In genomic region chr11:64459016-64459415, GRCh38 we compare ENCODE assay signal across 35 cellular contexts.
DNase-seq lines count a peak whose midpoint lies in the region; ATAC-seq and TF ChIP-seq lines count a peak whose summit lies in the region.
"Had no signal": no experiment of that assay in that cellular context is flagged by ENCODE, and none has a peak within 500 bp of the region (broad histone marks: within the 10 kb centered on the region; RNA-seq: fewer than 3 reads in every experiment).

No MANE protein-coding gene starts in this region.

- H3K4me3 Mint-ChIP-seq in glutamatergic neuron (ENCODE audit: unreplicated experiment), result no peak overlapping the region
- H3K4me3 Mint-ChIP-seq: activated CD4-positive, alpha-beta T cell treated with anti-CD3 and anti-CD28 coated beads for 36 hours; activated CD8-positive, alpha-beta T cell treated with anti-CD3 and anti-CD28 coated beads for 36 hours; activated naive CD8-positive, alpha-beta T cell treated with anti-CD3 and anti-CD28 coated beads for 36 hours; central memory CD8-positive, alpha-beta T cell; neural crest cell; stimulated activated naive CD8-positive, alpha-beta T cell treated with anti-CD3 and anti-CD28 coated beads, Interleukin-15, amount 100 ng/mL, for 72 hours had no signal

- no peak overlapping the region for H2AFZ ChIP-seq in IMR-90 (replicated peaks; ENCODE audit: low read length, poor library complexity)

- peak; percentile 35 for ATAC-seq in IMR-90 (ENCODE audit: low read depth)
- ATAC-seq: activated CD4-positive, alpha-beta T cell treated with anti-CD3 and anti-CD28 coated beads for 36 hours; activated CD8-positive, alpha-beta T cell treated with anti-CD3 and anti-CD28 coated beads for 36 hours; foreskin keratinocyte; heart left ventricle; left cardiac atrium; pancreas; stimulated activated naive CD8-positive, alpha-beta T cell treated with anti-CD3 and anti-CD28 coated beads, Interleukin-15, amount 100 ng/mL, for 72 hours had no signal

- peak; percentile 37 for DNase-seq in activated effector memory CD4-positive, alpha-beta T cell treated with anti-CD3 and anti-CD28 coated beads, Interleukin-2, amount 50 U/mL, for 16 hours
- no peak for DNase-seq in activated effector memory CD4-positive, alpha-beta T cell treated with Interleukin-2 at 50 U/mL for 16 hours
- DNase-seq in IMR-90, result peak; percentile 11
- peak; percentile 41 for DNase-seq in iris pigment epithelial cell (ENCODE audit: low read depth)
- peak; percentile 13 for DNase-seq in spleen
- no peak for DNase-seq in DMS114 treated with DMSO at 0.1 percent for 48 hours (lab: John Stamatoyannopoulos, UW; ENCODE audit: unreplicated experiment)
- DNase-seq in NCI-H82 (lab: John Stamatoyannopoulos, UW), result no peak
- DNase-seq in glutamatergic neuron, result no peak
- DNase-seq: 8988T; activated CD4-positive, alpha-beta T cell treated with anti-CD3 and anti-CD28 coated beads for 36 hours; activated CD8-positive, alpha-beta T cell treated with anti-CD3 and anti-CD28 coated beads for 36 hours; activated naive CD8-positive, alpha-beta T cell treated with anti-CD3 and anti-CD28 coated beads for 36 hours; DMS79; esophagus squamous epithelium; foreskin keratinocyte; heart left ventricle; Kasumi-1; left cardiac atrium; NCI-H1436; NCI-H2081; pancreas; retina; SHP77 treated with DMSO at 0.1 percent for 48 hours; stimulated activated CD4-positive, alpha-beta T cell treated with anti-CD3 and anti-CD28 coated beads, Interleukin-2, amount 100 ng/mL, for 24 hours; stimulated activated CD8-positive, alpha-beta memory T cell treated with anti-CD3 and anti-CD28 coated beads, Interleukin-4, amount 100 ng/mL, for 48 hours; stimulated activated naive CD8-positive, alpha-beta T cell treated with anti-CD3 and anti-CD28 coated beads, Interleukin-15, amount 100 ng/mL, for 72 hours; SW 1271; uterus had no signal

- H3K14ac ChIP-seq in IMR-90 (replicated peaks; ENCODE audit: low read depth, low read length), result no peak overlapping the region

- no peak overlapping the region for H2AK9ac ChIP-seq in IMR-90 (replicated peaks; ENCODE audit: low read depth, low read length, poor library complexity)

- no peak overlapping the region for H2BK5ac ChIP-seq in IMR-90 (ENCODE audit: low read depth, low read length, poor library complexity, severe bottlenecking)

- no peaks in the 10 kb centered on the region for H3K27me3 Mint-ChIP-seq in glutamatergic neuron (ENCODE audit: unreplicated experiment)
- H3K27me3 Mint-ChIP-seq: activated CD4-positive, alpha-beta T cell treated with anti-CD3 and anti-CD28 coated beads for 36 hours; activated CD8-positive, alpha-beta T cell treated with anti-CD3 and anti-CD28 coated beads for 36 hours; stimulated activated naive CD8-positive, alpha-beta T cell treated with anti-CD3 and anti-CD28 coated beads, Interleukin-15, amount 100 ng/mL, for 72 hours had no signal

- TF ChIP-seq POLR2A in IMR-90 (IDR thresholded peaks at IDR 0.05; ENCODE audit: low read depth, low read length), result no peak
- no peak for TF ChIP-seq POLR2A in spleen (IDR thresholded peaks at IDR 0.05)

- H3K27me3 ChIP-seq in IMR-90 (ENCODE audit: control insufficient read depth, insufficient read depth, low read length) (peaks cover 23% of the 10 kb centered on the region), spleen (replicated peaks in 1 of 7) (peaks cover 0 to 6% (median 0%) of the 10 kb centered on the region in 7 donors)
- H3K27me3 ChIP-seq: ascending aorta, dorsolateral prefrontal cortex, heart left ventricle, pancreas, uterus had no signal

- no peak overlapping the region for H3K4me2 ChIP-seq in IMR-90 (ENCODE audit: low read depth, low read length)

- no peaks in the 10 kb centered on the region for H3K4me1 Mint-ChIP-seq in glutamatergic neuron (ENCODE audit: low read depth, unreplicated experiment)
- H3K4me1 Mint-ChIP-seq: activated CD4-positive, alpha-beta T cell treated with anti-CD3 and anti-CD28 coated beads for 36 hours; activated naive CD8-positive, alpha-beta T cell treated with anti-CD3 and anti-CD28 coated beads for 36 hours; central memory CD8-positive, alpha-beta T cell; stimulated activated naive CD8-positive, alpha-beta T cell treated with anti-CD3 and anti-CD28 coated beads, Interleukin-15, amount 100 ng/mL, for 72 hours had no signal

- TF ChIP-seq CTCF in IMR-90 (conservative IDR thresholded peaks at IDR 0.05; ENCODE audit: low read depth, low read length), result no peak
- TF ChIP-seq CTCF in spleen (IDR thresholded peaks at IDR 0.05 in 8 of 11, conservative IDR thresholded peaks at IDR 0.05 in 3 of 11), result no peak
- no peak for TF ChIP-seq CTCF in glutamatergic neuron (IDR thresholded peaks at IDR 0.05; ENCODE audit: partially characterized antibody, unreplicated experiment)

- H3K9ac ChIP-seq in IMR-90 (ENCODE audit: low read depth, low read length), result no peak overlapping the region

- H3K9me3 ChIP-seq in IMR-90 (ENCODE audit: control insufficient read depth, insufficient read depth, low read length) (no peaks in the 10 kb centered on the region), spleen (no peaks in the 10 kb centered on the region)
- H3K9me3 ChIP-seq: ascending aorta, esophagus squamous epithelium, heart left ventricle, pancreas, thoracic aorta, uterus had no signal

- H3K18ac ChIP-seq in IMR-90 (ENCODE audit: low read depth, low read length), result no peak overlapping the region

- no peak overlapping the region for H3K27ac Mint-ChIP-seq in glutamatergic neuron (ENCODE audit: unreplicated experiment)
- H3K27ac Mint-ChIP-seq: activated CD4-positive, alpha-beta T cell treated with anti-CD3 and anti-CD28 coated beads for 36 hours; activated CD8-positive, alpha-beta T cell treated with anti-CD3 and anti-CD28 coated beads for 36 hours; activated naive CD8-positive, alpha-beta T cell treated with anti-CD3 and anti-CD28 coated beads for 36 hours; activated T-helper 2 cell treated with anti-CD3 and anti-CD28 coated beads, Interferon-gamma antibody, Interleukin-2, Interleukin-4, amounts not matched to agents 10 μg/mL and 5 μg/mL and 100 μg/mL, durations not matched to agents 14 hours and 24 hours and 36 hours had no signal

- no peak overlapping the region for H3K27ac ChIP-seq in IMR-90 (ENCODE audit: insufficient read depth, low read length)
- H3K27ac ChIP-seq in spleen, result no peak overlapping the region
- H3K27ac ChIP-seq: ascending aorta, dorsolateral prefrontal cortex, esophagus squamous epithelium, foreskin keratinocyte, heart left ventricle, HL-60, pancreas, thoracic aorta, uterus had no signal

- POLR2A ChIA-PET in IMR-90 (lab: Charles Lee; ENCODE audit: unreplicated experiment), result no interaction called here

- dilution Hi-C loops in IMR-90 (cut with HindIII; ENCODE audit: low sequenced_read_pairs, unreplicated experiment), result no loop called here

- H2BK120ac ChIP-seq in IMR-90 (ENCODE audit: low read depth, low read length), result no peak overlapping the region

- H3K4me1 ChIP-seq in IMR-90 (ENCODE audit: control insufficient read depth, insufficient read depth, low read length) (no peaks in the 10 kb centered on the region), spleen (no peaks in the 10 kb centered on the region)
- H3K4me1 ChIP-seq: ascending aorta, esophagus squamous epithelium, foreskin keratinocyte, heart left ventricle, pancreas, uterus had no signal

- no peak overlapping the region for H3K56ac ChIP-seq in IMR-90 (ENCODE audit: extremely low read depth, insufficient read depth, low read length)

- H3K4me3 ChIP-seq in IMR-90 (ENCODE audit: insufficient read depth, low read depth, low read length) (no peak overlapping the region), spleen (no peak overlapping the region)
- H3K4me3 ChIP-seq: ascending aorta, dorsolateral prefrontal cortex, esophagus squamous epithelium, heart left ventricle, pancreas, thoracic aorta, uterus had no signal

- no TSS peak for BruUV-seq in IMR-90 (replicated peaks; lab: Mats Ljungman, UMichigan)

- H4K20me1 ChIP-seq in IMR-90 (ENCODE audit: insufficient read depth, low read length), result no peaks in the 10 kb centered on the region

- no peak overlapping the region for H2AK5ac ChIP-seq in IMR-90 (ENCODE audit: low read depth, low read length)

- no peak overlapping the region for H2BK15ac ChIP-seq in IMR-90 (ENCODE audit: low read depth, low read length)

- no peak overlapping the region for H2BK20ac ChIP-seq in IMR-90 (ENCODE audit: low read depth, low read length)

- intact Hi-C loops in IMR-90 (cut with micrococcal nuclease) (no loop called here), spleen (cut with DNase I; ENCODE audit: low total_unique reads) (no loop called here)

- peaks cover 4% of the 10 kb centered on the region for H3K9me3 Mint-ChIP-seq in glutamatergic neuron (ENCODE audit: unreplicated experiment)
- H3K9me3 Mint-ChIP-seq: activated CD8-positive, alpha-beta T cell treated with anti-CD3 and anti-CD28 coated beads for 36 hours; activated naive CD8-positive, alpha-beta T cell treated with anti-CD3 and anti-CD28 coated beads for 36 hours; activated T-helper 2 cell treated with anti-CD3 and anti-CD28 coated beads, Interferon-gamma antibody, Interleukin-2, Interleukin-4, amounts not matched to agents 10 μg/mL and 5 μg/mL and 100 μg/mL, durations not matched to agents 14 hours and 24 hours and 36 hours; central memory CD8-positive, alpha-beta T cell; neural crest cell; stimulated activated naive CD8-positive, alpha-beta T cell treated with anti-CD3 and anti-CD28 coated beads, Interleukin-15, amount 100 ng/mL, for 72 hours had no signal

- H3K79me1 ChIP-seq in IMR-90 (ENCODE audit: low read depth in 1 of 2, low read length in 2 of 2), result no peaks in the 10 kb centered on the region

- H4K91ac ChIP-seq in IMR-90 (ENCODE audit: insufficient read depth, low read depth, low read length), result no peak overlapping the region

- CTCF ChIA-PET in IMR-90 (lab: Yijun Ruan, JAX), result interaction anchor here (1.4 kb wide), 1 partner anchor 10 kb away, joined by 4 read pairs; no protein-coding TSS in a partner anchor

- WGBS in IMR-90 (ENCODE audit: extremely low coverage in 2 of 2, insufficient read length in 1 of 2), 2 experiments, result no CpG with 5 or more reads among the region's 10 CpGs
- 48 to 60% (median 52%) methylated on average over 10 of the region's 10 CpGs for WGBS in spleen, 5 donors

- H3K23ac ChIP-seq in IMR-90 (ENCODE audit: low read depth, low read length), result no peak overlapping the region

- no peak overlapping the region for H4K8ac ChIP-seq in IMR-90 (ENCODE audit: low read depth in 2 of 2, low read length in 2 of 2)

- no peak overlapping the region for H3K4ac ChIP-seq in IMR-90 (ENCODE audit: low read depth, low read length)

- in situ Hi-C loops in IMR-90 (cut with MboI; ENCODE audit: low sequenced_read_pairs), result no loop called here

- no peak for TF ChIP-seq RAD21 in IMR-90 (IDR thresholded peaks at IDR 0.05; ENCODE audit: low read length)

- H4K5ac ChIP-seq in IMR-90 (ENCODE audit: low read depth, low read length), result no peak overlapping the region

- no peaks in the 10 kb centered on the region for H3K36me3 Mint-ChIP-seq in glutamatergic neuron (ENCODE audit: unreplicated experiment)
- H3K36me3 Mint-ChIP-seq: activated naive CD8-positive, alpha-beta T cell treated with anti-CD3 and anti-CD28 coated beads for 36 hours had no signal

- H3K36me3 ChIP-seq in IMR-90 (ENCODE audit: control insufficient read depth, insufficient read depth, low read length), result no peaks in the 10 kb centered on the region
- H3K36me3 ChIP-seq in spleen, result no peaks in the 10 kb centered on the region
- H3K36me3 ChIP-seq: ascending aorta, esophagus squamous epithelium, heart left ventricle, pancreas, thoracic aorta, uterus had no signal

- no peaks in the 10 kb centered on the region for H3K9me1 ChIP-seq in IMR-90 (ENCODE audit: insufficient read depth, low read length)

Comparison
In these comparisons a context has a peak if more than half of its experiments do, and no peak if none do; other contexts are left out.
1. DNase-seq: peak in activated effector memory CD4-positive, alpha-beta T cell treated with anti-CD3 and anti-CD28 coated beads, Interleukin-2, amount 50 U/mL, for 16 hours (single experiment), IMR-90 (single experiment), iris pigment epithelial cell (single experiment) and spleen (single experiment); none in activated effector memory CD4-positive, alpha-beta T cell treated with Interleukin-2 at 50 U/mL for 16 hours (single experiment), DMS114 treated with DMSO at 0.1 percent for 48 hours (single experiment), NCI-H82 (single experiment) and glutamatergic neuron (single experiment).